In genomic region chr13:100089633-100090032, GRCh38 we compare ENCODE assay signal across 8 cellular contexts. TPM values are rescaled to one million over a fixed set of nuclear protein-coding genes. Genes with fewer than 3 reads are reported as not detected.
DNase-seq lines count a peak whose midpoint lies in the region; ATAC-seq and TF ChIP-seq lines count a peak whose summit lies in the region.

No MANE protein-coding gene starts in this region.

- TF ChIP-seq CTCF in SK-N-SH (IDR thresholded peaks at IDR 0.05) (no peak), fibroblast of lung (conservative IDR thresholded peaks at IDR 0.05 in 1 of 2, IDR thresholded peaks at IDR 0.05 in 1 of 2; ENCODE audit: low read depth in 1 of 2, low read length in 2 of 2) (no peak)

- peak; percentile 36 for DNase-seq in NCI-H2171 treated with DMSO at 0.1 percent for 48 hours (lab: John Stamatoyannopoulos, UW)
- DNase-seq in NCI-H2171 (lab: John Stamatoyannopoulos, UW) = no peak
- DNase-seq in SK-N-SH = no peak
- DNase-seq in fibroblast of lung (ENCODE audit: low read depth in 2 of 2) = peak; percentile 16 to 17
- DNase-seq in pons (ENCODE audit: low spot score) = peak; percentile 17
- no peak for DNase-seq in activated gamma-delta T cell (lab: John Stamatoyannopoulos, UW)
- no peak for DNase-seq in DMS153 (lab: John Stamatoyannopoulos, UW)

- 2% methylated on average over 5 of the region's 5 CpGs for WGBS in SK-N-SH (ENCODE audit: low lambda C conversion rate)

- H3F3A ChIP-seq in SK-N-SH (replicated peaks; ENCODE audit: insufficient read depth) = no peaks in the 10 kb centered on the region

- H3K4me2 ChIP-seq in SK-N-SH (peak overlapping the region; percentile 72), fibroblast of lung (ENCODE audit: extremely low read depth, insufficient read depth, low read length) (peak overlapping the region; percentile 61)

- CTCF ChIA-PET in SK-N-SH (lab: Yijun Ruan, JAX) = interaction anchor here (0.8 to 1.6 kb wide), 4 partner anchors 16 to 190 kb away, joined by 3 to 5 read pairs (median 3); partner anchors contain the start of gene ZIC2

- peaks cover 6 to 9% of the 10 kb centered on the region in 2 experiments; a peak in 3 of 4 replicates for H3K4me1 ChIP-seq in SK-N-SH (ENCODE audit: control insufficient read depth in 1 of 2, insufficient read depth in 2 of 2, low read depth in 1 of 2, low read length in 1 of 2)
- H3K4me1 ChIP-seq in fibroblast of lung (ENCODE audit: control insufficient read depth, extremely low read depth, insufficient read depth, low read length) = no peaks in the 10 kb centered on the region

- no peaks in the 10 kb centered on the region for H3K9me3 ChIP-seq in SK-N-SH
- no peaks in the 10 kb centered on the region for H3K9me3 ChIP-seq in fibroblast of lung (ENCODE audit: control insufficient read depth, insufficient read depth, low read depth, low read length)

- H3K9ac ChIP-seq in SK-N-SH (peak overlapping the region; percentile 70), fibroblast of lung (ENCODE audit: insufficient read depth, low read length) (peak overlapping the region; percentile 77)

- H3K27ac ChIP-seq in SK-N-SH (ENCODE audit: low read depth in 2 of 2, low read length in 1 of 2) (peak overlapping the region; percentile 56 to 72; a peak in 2 of 4 replicates), fibroblast of lung (ENCODE audit: insufficient read depth, low read length) (peak overlapping the region; percentile 58)

- TF ChIP-seq EP300 in SK-N-SH (IDR thresholded peaks at IDR 0.05; ENCODE audit: borderline replicate concordance in 1 of 2, low read depth in 1 of 2, low read length in 1 of 2) = no peak

- H2AFZ ChIP-seq in SK-N-SH (ENCODE audit: low read depth) (peak overlapping the region; percentile 80), fibroblast of lung (ENCODE audit: low read length) (peak overlapping the region; percentile 78)

- H3K79me2 ChIP-seq in SK-N-SH (ENCODE audit: insufficient read depth) (peaks cover 65% of the 10 kb centered on the region), fibroblast of lung (ENCODE audit: control insufficient read depth, insufficient read depth, low read length) (peaks cover 30% of the 10 kb centered on the region)

- H3K9me2 ChIP-seq in SK-N-SH = no peaks in the 10 kb centered on the region

- H3K27me3 ChIP-seq in SK-N-SH (ENCODE audit: insufficient read depth) (no peaks in the 10 kb centered on the region), fibroblast of lung (ENCODE audit: control insufficient read depth, insufficient read depth, low read length) (no peaks in the 10 kb centered on the region)

- ATAC-seq in HG02588 (IDR thresholded peaks at IDR 0.05; ENCODE audit: unreplicated experiment) = peak; percentile 20

- no peak for TF ChIP-seq RAD21 in SK-N-SH (IDR thresholded peaks at IDR 0.05; ENCODE audit: low read length)

- no peaks in the 10 kb centered on the region for H3K36me3 ChIP-seq in SK-N-SH (replicated peaks in 1 of 2; ENCODE audit: control insufficient read depth in 1 of 2, insufficient read depth in 2 of 2, low read length in 1 of 2)
- no peaks in the 10 kb centered on the region for H3K36me3 ChIP-seq in fibroblast of lung (ENCODE audit: control insufficient read depth, insufficient read depth, low read length)

- H3K4me3 ChIP-seq in SK-N-SH (ENCODE audit: low read depth in 2 of 2, low read length in 1 of 2) (peak overlapping the region; percentile 79 to 94), fibroblast of lung (replicated peaks in 1 of 4; ENCODE audit: control extremely low read depth in 1 of 4, insufficient read depth in 1 of 4, low read depth in 3 of 4, low read length in 4 of 4) (peak overlapping the region; percentile 74 to 95 (median 83))

- POLR2A ChIA-PET in SK-N-SH (lab: Yijun Ruan, JAX) = interaction anchor here (0.6 kb wide), 1 partner anchor 97 kb away, joined by 3 read pairs; no protein-coding TSS in a partner anchor

- peaks cover 19% of the 10 kb centered on the region for H4K20me1 ChIP-seq in SK-N-SH (ENCODE audit: insufficient read depth)
- no peaks in the 10 kb centered on the region for H4K20me1 ChIP-seq in fibroblast of lung (ENCODE audit: control insufficient read depth, extremely low read depth, insufficient read depth, low read length)

TF ChIP-seq in SK-N-SH, 30 proteins besides CTCF, POLR2A, EP300 and RAD21:
- TF ChIP-seq RXRA (IDR thresholded peaks at IDR 0.05; ENCODE audit: borderline replicate concordance, low read depth) (no peak), FOSL2 (IDR thresholded peaks at IDR 0.05; ENCODE audit: borderline replicate concordance, low read depth) (no peak)

RNA-seq across cellular contexts. Expression of gene PCCA, which starts 0.7 kb away (rescaled TPM):
- polyA plus RNA-seq in SK-N-SH (2012; rRNA removed) = 6.8 and 7.3 TPM in 2 replicates
- 8.7 and 9.8 TPM in 2 replicates for polyA plus RNA-seq in SK-N-SH (2012; cell fraction: cytosol; rRNA removed)
- 8.0 and 11.3 TPM in 2 replicates for polyA plus RNA-seq in SK-N-SH (2012; cell fraction: nucleus; rRNA removed)
- total RNA-seq in fibroblast of lung = 52.1 and 73.0 TPM in 2 replicates
- polyA plus RNA-seq in fibroblast of lung = 11.2 and 13.4 TPM in 2 replicates
- polyA plus RNA-seq in fibroblast of lung (2012) = 14.3 TPM in 2 replicates
- 9.4 and 11.4 TPM in 2 replicates for polyA minus RNA-seq in fibroblast of lung (ENCODE audit: low replicate concordance)

Comparison
In these comparisons a context has a peak if more than half of its experiments do, and no peak if none do; other contexts are left out.
1. DNase-seq: peak in NCI-H2171 treated with DMSO at 0.1 percent for 48 hours (single experiment), fibroblast of lung (2 of 2) and pons (single experiment); none in NCI-H2171 (single experiment), SK-N-SH (single experiment), activated gamma-delta T cell (single experiment) and DMS153 (single experiment).